Comparison of ENCODE assay signal across 1 cellular context in the genomic region with DNA sequence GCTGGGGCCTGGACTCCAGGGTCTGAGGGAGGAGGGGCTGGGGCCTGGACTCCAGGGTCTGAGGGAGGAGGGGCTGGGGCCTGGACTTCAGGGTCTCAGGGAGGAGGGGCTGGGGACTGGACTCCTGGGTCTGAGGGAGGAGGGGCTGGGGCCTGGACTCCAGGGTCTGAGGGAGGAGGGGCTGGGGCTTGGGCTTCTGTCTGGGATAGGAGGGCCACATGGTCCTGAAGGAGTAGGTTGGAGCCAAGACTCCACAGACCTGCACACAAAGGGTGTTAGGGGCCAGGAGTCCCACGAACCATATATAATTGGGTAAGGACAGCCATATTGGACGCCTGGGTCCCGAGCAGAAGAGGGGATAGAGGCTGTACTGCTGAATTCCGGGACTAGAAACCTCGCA.
A peak's percentile ranks its signal among the peaks of the same experiment; 100 is the strongest.
TF ChIP-seq lines count a peak whose summit lies in the region.

No MANE protein-coding gene starts in this region.

TF ChIP-seq in H1, 55 proteins besides CTCF, POLR2A, EP300 and RAD21:
- TF ChIP-seq, protein P1, sequence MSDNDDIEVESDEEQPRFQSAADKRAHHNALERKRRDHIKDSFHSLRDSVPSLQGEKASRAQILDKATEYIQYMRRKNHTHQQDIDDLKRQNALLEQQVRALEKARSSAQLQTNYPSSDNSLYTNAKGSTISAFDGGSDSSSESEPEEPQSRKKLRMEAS (IDR thresholded peaks at IDR 0.05) = 0 out of 2 replicates have a peak, but pooled peaks have one; percentile 8
